In the genomic region with DNA sequence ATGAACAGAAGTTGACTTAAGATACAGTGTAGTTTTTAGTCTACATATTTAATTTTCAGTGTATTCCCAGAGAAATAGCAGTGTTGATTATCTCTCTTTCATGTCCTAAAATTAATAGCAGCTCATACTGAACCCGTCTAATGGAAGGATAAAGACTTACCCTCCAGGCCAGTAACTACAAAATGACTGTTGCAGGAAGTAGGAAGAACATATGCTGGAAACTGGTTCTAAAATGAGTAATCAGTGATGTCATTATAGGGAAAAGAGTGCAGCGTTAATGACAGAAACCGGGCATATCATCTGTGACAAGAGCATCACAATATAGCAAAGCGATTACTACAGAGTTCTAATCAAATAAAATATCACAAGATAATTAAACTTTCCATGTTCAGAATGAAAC, we compare ENCODE assay signal across 2 cellular contexts.
TF ChIP-seq lines count a peak whose summit lies in the region.

No MANE protein-coding gene starts in this region.

TF ChIP-seq in HepG2, 621 proteins besides CTCF, POLR2A, EP300 and RAD21 (continued from another document):
- TF ChIP-seq, protein P1, sequence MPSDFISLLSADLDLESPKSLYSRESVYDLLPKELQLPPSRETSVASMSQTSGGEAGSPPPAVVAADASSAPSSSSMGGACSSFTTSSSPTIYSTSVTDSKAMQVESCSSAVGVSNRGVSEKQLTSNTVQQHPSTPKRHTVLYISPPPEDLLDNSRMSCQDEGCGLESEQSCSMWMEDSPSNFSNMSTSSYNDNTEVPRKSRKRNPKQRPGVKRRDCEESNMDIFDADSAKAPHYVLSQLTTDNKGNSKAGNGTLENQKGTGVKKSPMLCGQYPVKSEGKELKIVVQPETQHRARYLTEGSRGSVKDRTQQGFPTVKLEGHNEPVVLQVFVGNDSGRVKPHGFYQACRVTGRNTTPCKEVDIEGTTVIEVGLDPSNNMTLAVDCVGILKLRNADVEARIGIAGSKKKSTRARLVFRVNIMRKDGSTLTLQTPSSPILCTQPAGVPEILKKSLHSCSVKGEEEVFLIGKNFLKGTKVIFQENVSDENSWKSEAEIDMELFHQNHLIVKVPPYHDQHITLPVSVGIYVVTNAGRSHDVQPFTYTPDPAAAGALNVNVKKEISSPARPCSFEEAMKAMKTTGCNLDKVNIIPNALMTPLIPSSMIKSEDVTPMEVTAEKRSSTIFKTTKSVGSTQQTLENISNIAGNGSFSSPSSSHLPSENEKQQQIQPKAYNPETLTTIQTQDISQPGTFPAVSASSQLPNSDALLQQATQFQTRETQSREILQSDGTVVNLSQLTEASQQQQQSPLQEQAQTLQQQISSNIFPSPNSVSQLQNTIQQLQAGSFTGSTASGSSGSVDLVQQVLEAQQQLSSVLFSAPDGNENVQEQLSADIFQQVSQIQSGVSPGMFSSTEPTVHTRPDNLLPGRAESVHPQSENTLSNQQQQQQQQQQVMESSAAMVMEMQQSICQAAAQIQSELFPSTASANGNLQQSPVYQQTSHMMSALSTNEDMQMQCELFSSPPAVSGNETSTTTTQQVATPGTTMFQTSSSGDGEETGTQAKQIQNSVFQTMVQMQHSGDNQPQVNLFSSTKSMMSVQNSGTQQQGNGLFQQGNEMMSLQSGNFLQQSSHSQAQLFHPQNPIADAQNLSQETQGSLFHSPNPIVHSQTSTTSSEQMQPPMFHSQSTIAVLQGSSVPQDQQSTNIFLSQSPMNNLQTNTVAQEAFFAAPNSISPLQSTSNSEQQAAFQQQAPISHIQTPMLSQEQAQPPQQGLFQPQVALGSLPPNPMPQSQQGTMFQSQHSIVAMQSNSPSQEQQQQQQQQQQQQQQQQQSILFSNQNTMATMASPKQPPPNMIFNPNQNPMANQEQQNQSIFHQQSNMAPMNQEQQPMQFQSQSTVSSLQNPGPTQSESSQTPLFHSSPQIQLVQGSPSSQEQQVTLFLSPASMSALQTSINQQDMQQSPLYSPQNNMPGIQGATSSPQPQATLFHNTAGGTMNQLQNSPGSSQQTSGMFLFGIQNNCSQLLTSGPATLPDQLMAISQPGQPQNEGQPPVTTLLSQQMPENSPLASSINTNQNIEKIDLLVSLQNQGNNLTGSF (CRISPR knock-in tag; IDR thresholded peaks at IDR 0.05) = no peak
- TF ChIP-seq MAFF (IDR thresholded peaks at IDR 0.05; ENCODE audit: low read depth, low read length) = no peak

TF ChIP-seq in endothelial cell of umbilical vein, 7 proteins besides CTCF, POLR2A, EP300 and RAD21 (continued from another document):
- peak; percentile 23 for TF ChIP-seq JUN (IDR thresholded peaks at IDR 0.05; ENCODE audit: borderline replicate concordance, insufficient read depth, insufficient read length, low read depth)
- TF ChIP-seq, protein P2, sequence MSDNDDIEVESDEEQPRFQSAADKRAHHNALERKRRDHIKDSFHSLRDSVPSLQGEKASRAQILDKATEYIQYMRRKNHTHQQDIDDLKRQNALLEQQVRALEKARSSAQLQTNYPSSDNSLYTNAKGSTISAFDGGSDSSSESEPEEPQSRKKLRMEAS (IDR thresholded peaks at IDR 0.05; ENCODE audit: insufficient read depth, insufficient read length) = no peak
- TF ChIP-seq POLR2AphosphoS5 (IDR thresholded peaks at IDR 0.05; ENCODE audit: insufficient read depth, low read depth, low read length) = no peak
